Comparison of ENCODE assay signal across 8 cellular contexts in the genomic region with DNA sequence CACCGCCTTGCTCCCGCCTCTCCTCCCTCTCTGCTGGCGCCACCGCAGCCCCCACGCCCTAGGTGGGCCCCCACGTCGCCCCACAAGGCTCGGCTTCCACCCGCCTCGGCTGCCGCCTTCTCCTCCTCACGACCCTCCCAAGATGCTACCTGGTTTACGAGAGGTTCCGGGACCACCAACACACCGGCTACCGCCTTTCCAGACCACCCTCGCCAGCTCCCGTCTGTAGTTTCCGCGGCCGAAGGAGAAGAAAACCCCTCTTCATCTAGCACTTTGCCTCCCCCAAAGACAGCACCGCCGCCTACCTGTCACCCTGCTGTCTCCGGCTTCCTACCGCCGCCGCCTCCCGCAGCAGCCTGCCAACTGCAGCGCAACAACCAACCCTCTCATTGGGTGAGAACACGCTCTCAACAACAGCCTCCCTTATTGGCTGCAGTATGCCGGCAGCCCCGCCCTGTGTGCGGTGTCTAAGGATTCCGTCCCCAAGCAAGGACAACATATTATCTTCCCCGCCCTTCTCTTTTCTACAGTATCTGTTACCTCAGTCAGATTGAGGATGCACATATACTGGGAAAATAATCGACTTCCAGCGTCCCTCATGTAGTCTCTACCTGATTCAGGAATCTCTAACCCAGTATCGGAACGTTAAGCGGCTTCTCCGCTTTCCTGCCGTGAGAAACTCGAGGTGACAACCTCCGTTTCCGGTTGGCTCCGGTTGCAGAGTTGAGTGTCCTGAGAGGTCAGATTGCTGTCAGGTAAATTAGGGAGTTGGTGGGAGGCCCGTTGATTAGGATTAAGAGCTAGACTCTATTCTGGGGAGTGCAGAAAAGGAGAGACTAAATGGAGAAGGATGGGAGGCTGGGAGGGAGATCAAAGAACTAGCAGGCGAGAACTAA. TPM values are rescaled to one million over a fixed set of nuclear protein-coding genes. Genes with fewer than 3 reads are reported as not detected.
DNase-seq lines count a peak whose midpoint lies in the region; ATAC-seq and TF ChIP-seq lines count a peak whose summit lies in the region.

Gene HYCC2, minus strand, starts transcription at position 367 of the 896 bp plus-strand sequence. CDS start 47,662 bp downstream, outside the sequence.
Gene NDUFB3, plus strand, starts transcription at position 697 of the 896 bp plus-strand sequence. CDS start 6,882 bp downstream, outside the sequence.

- H2AFZ ChIP-seq in GM23338 (peak within 1 kb of the TSS; percentile 96), fibroblast of lung (ENCODE audit: low read length) (peak within 1 kb of the TSS; percentile 75)

- no peaks in the 10 kb centered on the region for H3K9me2 ChIP-seq in GM23338 (ENCODE audit: insufficient read depth)

- peak within 1 kb of the TSS; percentile 98 for H3K27ac Mint-ChIP-seq in GM23338
- peak within 1 kb of the TSS; percentile 95 for H3K27ac Mint-ChIP-seq in activated T-helper 1 cell treated with anti-CD3 and anti-CD28 coated beads, Interleukin-12 subunit alpha, Interleukin-12 subunit beta, Interleukin-2, Interleukin-4 antibody, amounts not matched to agents 30 ng/mL and 10 ng/mL and 1 ng/mL, durations not matched to agents 14 hours and 24 hours and 36 hours
- H3K27ac Mint-ChIP-seq in naive thymus-derived CD4-positive, alpha-beta T cell = peak within 1 kb of the TSS; percentile 86 to 99 (median 95)
- H3K27ac Mint-ChIP-seq in stimulated activated naive B cell treated with anti-CD40 and anti-IgM and Interleukin-4, amounts not matched to agents 10 μg/mL and 1 μg/mL and 100 μg/mL, for 72 hours = peak within 1 kb of the TSS; percentile 94

- no peaks in the 10 kb centered on the region; the same call in 2 of the 3 replicates for H3K9me3 Mint-ChIP-seq in GM23338
- H3K9me3 Mint-ChIP-seq in activated T-helper 1 cell treated with anti-CD3 and anti-CD28 coated beads, Interleukin-12 subunit alpha, Interleukin-12 subunit beta, Interleukin-2, Interleukin-4 antibody, amounts not matched to agents 30 ng/mL and 10 ng/mL and 1 ng/mL, durations not matched to agents 14 hours and 24 hours and 36 hours = no peaks in the 10 kb centered on the region
- H3K9me3 Mint-ChIP-seq in naive thymus-derived CD4-positive, alpha-beta T cell = peaks cover 0 to 4% (median 0%) of the 10 kb centered on the region in 11 donors
- H3K9me3 Mint-ChIP-seq in stimulated activated naive B cell treated with anti-CD40 and anti-IgM and Interleukin-4, amounts not matched to agents 10 μg/mL and 1 μg/mL and 100 μg/mL, for 72 hours = no peaks in the 10 kb centered on the region

- peaks cover 53% of the 10 kb centered on the region for H3K79me2 ChIP-seq in GM23338 (replicated peaks; ENCODE audit: insufficient read depth)
- H3K79me2 ChIP-seq in fibroblast of lung (ENCODE audit: control insufficient read depth, insufficient read depth, low read length) = peaks cover 66% of the 10 kb centered on the region

- H3K9me3 ChIP-seq in fibroblast of lung (ENCODE audit: control insufficient read depth, insufficient read depth, low read depth, low read length) = no peaks in the 10 kb centered on the region
- no peaks in the 10 kb centered on the region for H3K9me3 ChIP-seq in naive thymus-derived CD4-positive, alpha-beta T cell (ENCODE audit: control insufficient read depth in 2 of 3, low read length in 3 of 3)

- ATAC-seq in GM23338 = peak; percentile 98
- peak; percentile 98 for ATAC-seq in naive thymus-derived CD4-positive, alpha-beta T cell
- peak; percentile 99 for ATAC-seq in stimulated activated naive B cell treated with anti-CD40 and anti-IgM and Interleukin-4, amounts not matched to agents 10 μg/mL and 1 μg/mL and 100 μg/mL, for 72 hours (replicated peaks)

- TF ChIP-seq CTCF in GM23338 (conservative IDR thresholded peaks at IDR 0.05; ENCODE audit: low read depth in 2 of 2) (peak in 1 of 2 experiments; percentile 29; a peak in 2 of 4 replicates), fibroblast of lung (conservative IDR thresholded peaks at IDR 0.05 in 1 of 2, IDR thresholded peaks at IDR 0.05 in 1 of 2; ENCODE audit: low read depth in 1 of 2, low read length in 2 of 2) (peak; percentile 2 to 30)

- intact Hi-C loops in activated T-helper 1 cell treated with anti-CD3 and anti-CD28 coated beads, Interleukin-12 subunit alpha, Interleukin-12 subunit beta, Interleukin-2, Interleukin-4 antibody, amounts not matched to agents 30 ng/mL and 10 ng/mL and 1 ng/mL, durations not matched to agents 14 hours and 24 hours and 36 hours (cut with micrococcal nuclease) = loop anchor here (1.0 to 5.0 kb wide), 11 partner anchors 45 to 544 kb away; partner anchors contain the start of genes BZW1, CFLAR, CLK1 and NIF3L1
- intact Hi-C loops in naive thymus-derived CD4-positive, alpha-beta T cell (cut with micrococcal nuclease) = loop anchor here (1.0 to 5.0 kb wide), 17 partner anchors 45 to 1841 kb away; partner anchors contain the start of genes BZW1 (in 2 of the 2), NIF3L1 (in 2 of the 2), PPIL3 (in 2 of the 2) and STRADB (in 2 of the 2)

- POLR2A ChIA-PET in naive thymus-derived CD4-positive, alpha-beta T cell (lab: Charles Lee) = interaction anchor here (1.0 to 6.7 kb wide), 9 partner anchors 45 to 359 kb away, joined by 3 to 97 read pairs (median 5); partner anchors contain the start of genes CFLAR, CLK1, NIF3L1 and PPIL3

- peak within 1 kb of the TSS; percentile 95 for H3K4me3 Mint-ChIP-seq in GM23338
- H3K4me3 Mint-ChIP-seq in activated T-helper 1 cell treated with anti-CD3 and anti-CD28 coated beads, Interleukin-12 subunit alpha, Interleukin-12 subunit beta, Interleukin-2, Interleukin-4 antibody, amounts not matched to agents 30 ng/mL and 10 ng/mL and 1 ng/mL, durations not matched to agents 14 hours and 24 hours and 36 hours = peak within 1 kb of the TSS; percentile 90
- peak within 1 kb of the TSS; percentile 91 to 99 (median 94) for H3K4me3 Mint-ChIP-seq in naive thymus-derived CD4-positive, alpha-beta T cell
- peak within 1 kb of the TSS; percentile 92 to 94 for H3K4me3 Mint-ChIP-seq in stimulated activated naive B cell treated with anti-CD40 and anti-IgM and Interleukin-4, amounts not matched to agents 10 μg/mL and 1 μg/mL and 100 μg/mL, for 72 hours

- H3K4me3 ChIP-seq in GM23338 (peak within 1 kb of the TSS; percentile 69), fibroblast of lung (replicated peaks in 1 of 4; ENCODE audit: control extremely low read depth in 1 of 4, insufficient read depth in 1 of 4, low read depth in 3 of 4, low read length in 4 of 4) (peak within 1 kb of the TSS; percentile 52 to 100 (median 80))
- peak within 1 kb of the TSS; percentile 92 for H3K4me3 ChIP-seq in naive thymus-derived CD4-positive, alpha-beta T cell (ENCODE audit: low read length)

- H3K4me1 Mint-ChIP-seq in GM23338 = peaks cover 17% of the 10 kb centered on the region; the same call in 2 of the 3 replicates
- peaks cover 50% of the 10 kb centered on the region for H3K4me1 Mint-ChIP-seq in activated T-helper 1 cell treated with anti-CD3 and anti-CD28 coated beads, Interleukin-12 subunit alpha, Interleukin-12 subunit beta, Interleukin-2, Interleukin-4 antibody, amounts not matched to agents 30 ng/mL and 10 ng/mL and 1 ng/mL, durations not matched to agents 14 hours and 24 hours and 36 hours (ENCODE audit: low read depth)
- peaks cover 32 to 75% (median 56%) of the 10 kb centered on the region in 7 donors for H3K4me1 Mint-ChIP-seq in naive thymus-derived CD4-positive, alpha-beta T cell
- peaks cover 21 to 47% of the 10 kb centered on the region in 2 donors for H3K4me1 Mint-ChIP-seq in stimulated activated naive B cell treated with anti-CD40 and anti-IgM and Interleukin-4, amounts not matched to agents 10 μg/mL and 1 μg/mL and 100 μg/mL, for 72 hours

- no peaks in the 10 kb centered on the region for H3K27me3 Mint-ChIP-seq in GM23338 (ENCODE audit: insufficient read depth, low read depth, poor library complexity)
- H3K27me3 Mint-ChIP-seq in activated T-helper 1 cell treated with anti-CD3 and anti-CD28 coated beads, Interleukin-12 subunit alpha, Interleukin-12 subunit beta, Interleukin-2, Interleukin-4 antibody, amounts not matched to agents 30 ng/mL and 10 ng/mL and 1 ng/mL, durations not matched to agents 14 hours and 24 hours and 36 hours (ENCODE audit: insufficient read depth) = no peaks in the 10 kb centered on the region
- no peaks in the 10 kb centered on the region for H3K27me3 Mint-ChIP-seq in naive thymus-derived CD4-positive, alpha-beta T cell
- H3K27me3 Mint-ChIP-seq in stimulated activated naive B cell treated with anti-CD40 and anti-IgM and Interleukin-4, amounts not matched to agents 10 μg/mL and 1 μg/mL and 100 μg/mL, for 72 hours = no peaks in the 10 kb centered on the region

- H3K27ac ChIP-seq in GM23338 (ENCODE audit: low read depth) (peak within 1 kb of the TSS; percentile 90), fibroblast of lung (ENCODE audit: insufficient read depth, low read length) (peak within 1 kb of the TSS; percentile 77)
- peak within 1 kb of the TSS; percentile 83 for H3K27ac ChIP-seq in naive thymus-derived CD4-positive, alpha-beta T cell (ENCODE audit: low read depth, low read length)

- no peaks in the 10 kb centered on the region for H4K20me1 ChIP-seq in GM23338 (replicated peaks; ENCODE audit: insufficient read depth)
- H4K20me1 ChIP-seq in fibroblast of lung (ENCODE audit: control insufficient read depth, extremely low read depth, insufficient read depth, low read length) = no peaks in the 10 kb centered on the region

- H3K9ac ChIP-seq in fibroblast of lung (ENCODE audit: insufficient read depth, low read length) = peak within 1 kb of the TSS; percentile 65

- CTCF ChIA-PET in naive thymus-derived CD4-positive, alpha-beta T cell (lab: Charles Lee) = interaction anchor here (0.8 to 5.4 kb wide), 5 partner anchors 47 to 161 kb away, joined by 3 to 53 read pairs (median 5); no protein-coding TSS in a partner anchor

- no peaks in the 10 kb centered on the region for H3K36me3 ChIP-seq in GM23338 (ENCODE audit: insufficient read depth)
- no peaks in the 10 kb centered on the region for H3K36me3 ChIP-seq in fibroblast of lung (ENCODE audit: control insufficient read depth, insufficient read depth, low read length)
- H3K36me3 ChIP-seq in naive thymus-derived CD4-positive, alpha-beta T cell (ENCODE audit: control insufficient read depth in 2 of 3, insufficient read depth in 3 of 3, low read length in 3 of 3) = peaks cover 0 to 4% (median 0%) of the 10 kb centered on the region in 3 experiments

- peaks cover 4% of the 10 kb centered on the region; the same call in 1 of the 2 replicates for H3K4me1 ChIP-seq in GM23338 (ENCODE audit: insufficient read depth)
- no peaks in the 10 kb centered on the region for H3K4me1 ChIP-seq in fibroblast of lung (ENCODE audit: control insufficient read depth, extremely low read depth, insufficient read depth, low read length)
- H3K4me1 ChIP-seq in naive thymus-derived CD4-positive, alpha-beta T cell (ENCODE audit: control insufficient read depth in 2 of 2, insufficient read depth in 2 of 2, low read length in 2 of 2) = peaks cover 33 to 37% of the 10 kb centered on the region in 2 donors

- DNase-seq in EL = peak; percentile 92
- DNase-seq in GM23338 (ENCODE audit: low spot score) = peak; percentile 96
- peak; percentile 89 for DNase-seq in LHCN-M2 (ENCODE audit: low read depth)
- peak; percentile 92 for DNase-seq in RPMI7951 (ENCODE audit: low read depth)
- peak; percentile 90 for DNase-seq in activated T-helper 1 cell treated with anti-CD3 and anti-CD28 coated beads, Interleukin-12 subunit alpha, Interleukin-12 subunit beta, Interleukin-2, Interleukin-4 antibody, amounts not matched to agents 30 ng/mL and 10 ng/mL and 1 ng/mL, durations not matched to agents 14 hours and 24 hours and 36 hours (ENCODE audit: low spot score)
- DNase-seq in fibroblast of lung (ENCODE audit: low read depth in 2 of 2) = peak; percentile 91 to 96
- peak; percentile 79 to 96 (median 95) for DNase-seq in naive thymus-derived CD4-positive, alpha-beta T cell
- DNase-seq in stimulated activated naive B cell treated with anti-CD40 and anti-IgM and Interleukin-4, amounts not matched to agents 10 μg/mL and 1 μg/mL and 100 μg/mL, for 72 hours = peak; percentile 92

- H3K4me2 ChIP-seq in GM23338 = peak within 1 kb of the TSS; percentile 83
- H3K4me2 ChIP-seq in fibroblast of lung (ENCODE audit: extremely low read depth, insufficient read depth, low read length) = peak within 1 kb of the TSS; percentile 95

- H3F3A ChIP-seq in GM23338 (replicated peaks; ENCODE audit: low read depth) = no peaks in the 10 kb centered on the region

- H3K36me3 Mint-ChIP-seq in GM23338 (ENCODE audit: low read depth) = no peaks in the 10 kb centered on the region
- H3K36me3 Mint-ChIP-seq in activated T-helper 1 cell treated with anti-CD3 and anti-CD28 coated beads, Interleukin-12 subunit alpha, Interleukin-12 subunit beta, Interleukin-2, Interleukin-4 antibody, amounts not matched to agents 30 ng/mL and 10 ng/mL and 1 ng/mL, durations not matched to agents 14 hours and 24 hours and 36 hours (ENCODE audit: low read depth) = peaks cover 5% of the 10 kb centered on the region
- peaks cover 0 to 1% (median 0%) of the 10 kb centered on the region in 5 donors for H3K36me3 Mint-ChIP-seq in naive thymus-derived CD4-positive, alpha-beta T cell
- peaks cover 3% of the 10 kb centered on the region in 2 donors for H3K36me3 Mint-ChIP-seq in stimulated activated naive B cell treated with anti-CD40 and anti-IgM and Interleukin-4, amounts not matched to agents 10 μg/mL and 1 μg/mL and 100 μg/mL, for 72 hours

- no peaks in the 10 kb centered on the region for H3K27me3 ChIP-seq in GM23338 (ENCODE audit: insufficient read depth)
- no peaks in the 10 kb centered on the region for H3K27me3 ChIP-seq in fibroblast of lung (ENCODE audit: control insufficient read depth, insufficient read depth, low read length)
- H3K27me3 ChIP-seq in naive thymus-derived CD4-positive, alpha-beta T cell (ENCODE audit: control insufficient read depth in 2 of 2, insufficient read depth in 2 of 2, low read length in 2 of 2) = no peaks in the 10 kb centered on the region

RNA-seq across cellular contexts. Expression of gene HYCC2, which starts in this region (rescaled TPM):
- 4.8 and 5.5 TPM in 2 replicates for total RNA-seq in GM23338 (2014; rRNA removed; shearing (Covaris generic))
- polyA plus RNA-seq in GM23338 (2016; fragmentation: Nextera tagmentation; extraction: Ambion mirVana) = 2.2 and 2.4 TPM in 2 replicates
- total RNA-seq in LHCN-M2 (2014; rRNA removed) = 3.6 and 3.7 TPM in 2 replicates
- 1.8 TPM for polyA plus RNA-seq in LHCN-M2 (2012)
- 7.0 and 7.3 TPM in 2 replicates for total RNA-seq in RPMI7951 (2014; rRNA removed; shearing (Covaris generic))
- total RNA-seq in activated T-helper 1 cell treated with anti-CD3 and anti-CD28 coated beads, Interleukin-12 subunit alpha, Interleukin-12 subunit beta, Interleukin-2, Interleukin-4 antibody, amounts not matched to agents 30 ng/mL and 10 ng/mL and 1 ng/mL, durations not matched to agents 14 hours and 24 hours and 36 hours = 26.1 and 29.4 TPM in 2 replicates
- total RNA-seq in fibroblast of lung = 6.2 and 8.6 TPM in 2 replicates
- polyA plus RNA-seq in fibroblast of lung = 3.4 and 6.2 TPM in 2 replicates
- polyA plus RNA-seq in fibroblast of lung (2012) = 2.2 and 5.4 TPM in 2 replicates
- 2.6 and 2.9 TPM in 2 replicates for polyA minus RNA-seq in fibroblast of lung (ENCODE audit: low replicate concordance)
- 10 to 100 TPM; 34.8 to 38.3 (median 36.1) TPM for total RNA-seq in naive thymus-derived CD4-positive, alpha-beta T cell
- polyA plus RNA-seq in naive thymus-derived CD4-positive, alpha-beta T cell = 10 to 100 TPM; 20.8 to 27.0 TPM

RNA-seq across cellular contexts. Expression of gene NDUFB3, which starts in this region (rescaled TPM):
- total RNA-seq in GM23338 (2014; rRNA removed; shearing (Covaris generic)) = 34.3 and 35.6 TPM in 2 replicates
- 199 and 230 TPM in 2 replicates for polyA plus RNA-seq in GM23338 (2016; fragmentation: Nextera tagmentation; extraction: Ambion mirVana)
- total RNA-seq in LHCN-M2 (2014; rRNA removed) = 89.9 and 127 TPM in 2 replicates
- polyA plus RNA-seq in LHCN-M2 (2012) = 168 TPM
- 212 and 224 TPM in 2 replicates for total RNA-seq in RPMI7951 (2014; rRNA removed; shearing (Covaris generic))
- total RNA-seq in activated T-helper 1 cell treated with anti-CD3 and anti-CD28 coated beads, Interleukin-12 subunit alpha, Interleukin-12 subunit beta, Interleukin-2, Interleukin-4 antibody, amounts not matched to agents 30 ng/mL and 10 ng/mL and 1 ng/mL, durations not matched to agents 14 hours and 24 hours and 36 hours = 105 and 121 TPM in 2 replicates
- 69.9 and 77.5 TPM in 2 replicates for total RNA-seq in fibroblast of lung
- 117 and 121 TPM in 2 replicates for polyA plus RNA-seq in fibroblast of lung
- polyA plus RNA-seq in fibroblast of lung (2012) = 134 and 162 TPM in 2 replicates
- 2.3 and 5.1 TPM in 2 replicates for polyA minus RNA-seq in fibroblast of lung (ENCODE audit: low replicate concordance)
- 100 to 1,000 TPM in 1 of 5 experiments, 10 to 100 TPM in 4; 18.3 to 109 (median 38.3) TPM for total RNA-seq in naive thymus-derived CD4-positive, alpha-beta T cell
- 100 to 1,000 TPM; 246 to 361 TPM for polyA plus RNA-seq in naive thymus-derived CD4-positive, alpha-beta T cell

Comparison
In these comparisons a context has a peak if more than half of its experiments do, and no peak if none do; other contexts are left out.
1. Peak in every context shown above with its lines: DNase-seq, ATAC-seq, H3K4me3 ChIP-seq and H3K27ac ChIP-seq.